ENCODE assay signal across 8 cellular contexts in the genomic region with DNA sequence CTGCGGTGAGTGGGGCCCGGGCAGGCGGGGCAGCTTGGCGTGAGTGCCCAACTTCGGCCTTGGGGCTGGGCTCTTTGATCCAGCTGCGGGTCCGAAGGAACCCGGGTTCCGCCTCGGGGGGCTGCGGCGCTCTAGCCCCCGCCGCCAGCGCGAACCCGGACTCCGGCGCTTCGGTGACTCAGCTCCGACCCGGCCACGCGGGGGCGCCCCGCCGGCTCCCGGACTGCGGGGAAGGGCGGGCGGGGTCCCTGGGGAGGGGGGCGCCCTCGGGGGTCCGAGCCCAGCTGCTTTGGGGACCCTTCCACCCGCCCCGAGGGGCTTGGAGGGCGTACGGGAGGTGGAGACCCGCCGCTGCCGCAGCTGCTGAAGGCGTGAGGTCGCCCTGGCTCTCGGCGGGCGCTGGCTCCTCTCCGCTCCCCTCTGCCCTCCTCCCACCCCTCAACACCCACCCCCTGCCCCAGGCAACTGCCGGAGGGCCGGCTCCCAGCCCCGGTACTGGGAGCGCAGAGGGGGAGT. TPM values are rescaled to one million over a fixed set of nuclear protein-coding genes. Genes with fewer than 3 reads are reported as not detected.
DNase-seq lines count a peak whose midpoint lies in the region; ATAC-seq and TF ChIP-seq lines count a peak whose summit lies in the region.

No MANE protein-coding gene starts in this region.

- H3K27me3 ChIP-seq in BE2C: no peaks in the 10 kb centered on the region
- no peaks in the 10 kb centered on the region for H3K27me3 ChIP-seq in NT2/D1 (ENCODE audit: insufficient read depth, insufficient read length)
- H3K27me3 ChIP-seq in cardiac muscle cell: no peaks in the 10 kb centered on the region

- no peaks in the 10 kb centered on the region for H3K36me3 Mint-ChIP-seq in progenitor cell of endocrine pancreas (ENCODE audit: insufficient read depth)

- H3K4me1 Mint-ChIP-seq in progenitor cell of endocrine pancreas (ENCODE audit: low read depth): peaks cover 7% of the 10 kb centered on the region

- H3K9me3 Mint-ChIP-seq in progenitor cell of endocrine pancreas (ENCODE audit: low read depth): no peaks in the 10 kb centered on the region

- H3K4me3 Mint-ChIP-seq in progenitor cell of endocrine pancreas (ENCODE audit: low read depth): peak overlapping the region; percentile 73

- TF ChIP-seq CTCF in BE2C (IDR thresholded peaks at IDR 0.05; ENCODE audit: low read depth, low read length) (peak; percentile 46), cardiac muscle cell (IDR thresholded peaks at IDR 0.05; ENCODE audit: low read depth, low read length) (peak; percentile 48), progenitor cell of endocrine pancreas (IDR thresholded peaks at IDR 0.05; ENCODE audit: unreplicated experiment) (peak; percentile 79)

- no peak overlapping the region for H3K27ac ChIP-seq in cardiac muscle cell

- H3K9me3 ChIP-seq in BE2C (no peaks in the 10 kb centered on the region), NT2/D1 (ENCODE audit: insufficient read depth, low read length) (no peaks in the 10 kb centered on the region), cardiac muscle cell (ENCODE audit: low read depth) (no peaks in the 10 kb centered on the region)

- H3K4me3 ChIP-seq in BE2C (ENCODE audit: low read depth, low read length): peak overlapping the region; percentile 72
- H3K4me3 ChIP-seq in NT2/D1 (ENCODE audit: insufficient read length, low read depth): peak overlapping the region; percentile 76
- H3K4me3 ChIP-seq in cardiac muscle cell: peak overlapping the region; percentile 96

- peaks cover 58% of the 10 kb centered on the region for H3K27me3 Mint-ChIP-seq in progenitor cell of endocrine pancreas

- ATAC-seq in GM21360 (IDR thresholded peaks at IDR 0.05; ENCODE audit: unreplicated experiment) (peak; percentile 53), HG03039 (IDR thresholded peaks at IDR 0.05; ENCODE audit: unreplicated experiment) (no peak)

- H3K27ac Mint-ChIP-seq in progenitor cell of endocrine pancreas: no peak overlapping the region

- DNase-seq in BE2C (peak; percentile 62), NT2/D1 (ENCODE audit: low read depth, low spot score) (no peak), cardiac muscle cell (ENCODE audit: low read depth in 1 of 2, low spot score in 1 of 2) (peak; percentile 35 to 54), progenitor cell of endocrine pancreas (ENCODE audit: low spot score, unreplicated experiment) (peak; percentile 44), NCI-H2171 treated with DMSO at 0.1 percent for 48 hours (lab: John Stamatoyannopoulos, UW) (no peak)
- peak; percentile 82 for DNase-seq in activated effector memory CD4-positive, alpha-beta T cell treated with anti-CD3 and anti-CD28 coated beads, Interleukin-2, amount 50 U/mL, for 16 hours

- H3K4me1 ChIP-seq in BE2C (no peaks in the 10 kb centered on the region), NT2/D1 (ENCODE audit: insufficient read depth, insufficient read length) (peaks cover 22% of the 10 kb centered on the region), cardiac muscle cell (ENCODE audit: low read depth) (peaks cover 8% of the 10 kb centered on the region)

- peak overlapping the region; percentile 92 for H3K9ac ChIP-seq in NT2/D1 (ENCODE audit: insufficient read length, low read depth)

- H3K36me3 ChIP-seq in BE2C (no peaks in the 10 kb centered on the region), NT2/D1 (ENCODE audit: insufficient read depth, insufficient read length, low read length) (peaks cover 25% of the 10 kb centered on the region), cardiac muscle cell (no peaks in the 10 kb centered on the region)

RNA-seq across cellular contexts. Expression of a gene that starts 0.5 kb away (rescaled TPM):
- polyA plus RNA-seq in BE2C (2012; ENCODE audit: insufficient read depth, insufficient read length, low read depth): 28.1 TPM
- total RNA-seq in cardiac muscle cell (26.5 and 43.0 TPM in 2 replicates), progenitor cell of endocrine pancreas (6.7 and 10.1 TPM in 2 replicates)
- polyA plus RNA-seq in cardiac muscle cell: 25.5 and 49.6 TPM in 2 replicates

Comparison
In these comparisons a context has a peak if more than half of its experiments do, and no peak if none do; other contexts are left out.
1. DNase-seq: peak in BE2C (single experiment), activated effector memory CD4-positive, alpha-beta T cell treated with anti-CD3 and anti-CD28 coated beads, Interleukin-2, amount 50 U/mL, for 16 hours (single experiment), cardiac muscle cell (2 of 2) and progenitor cell of endocrine pancreas (single experiment); none in NT2/D1 (single experiment) and NCI-H2171 treated with DMSO at 0.1 percent for 48 hours (single experiment).
2. Peak in every context shown above with its lines, with median percentiles within 50 percentile points of each other: H3K4me3 ChIP-seq and CTCF ChIP-seq.